ENCODE assay signal across 8 cellular contexts in genomic region chr5:146878471-146879172, GRCh38. TPM values are rescaled to one million over a fixed set of nuclear protein-coding genes. Genes with fewer than 3 reads are reported as not detected.
DNase-seq lines count a peak whose midpoint lies in the region; ATAC-seq and TF ChIP-seq lines count a peak whose summit lies in the region.

PPP2R2B (minus strand) TSS chr5:146878757.

- ATAC-seq in GM18502 (IDR thresholded peaks at IDR 0.05; ENCODE audit: poor library complexity, unreplicated experiment): peak; percentile 55
- peak; percentile 66 to 73 (median 70) for ATAC-seq in right lobe of liver
- ATAC-seq in HG02970 (IDR thresholded peaks at IDR 0.05; ENCODE audit: low FRiP score, unreplicated experiment): no peak

- H3K27ac Mint-ChIP-seq in dendritic cell treated with granulocyte-macrophage colony-stimulating factor and Interleukin-4, amounts not matched to agents 40 ng/mL and 50 ng/mL, for 4 days: no peak within 1 kb of the TSS

- H3K36me3 ChIP-seq in right lobe of liver: no peaks in the 10 kb centered on the region

- no peaks in the 10 kb centered on the region for H3K9me3 Mint-ChIP-seq in dendritic cell treated with granulocyte-macrophage colony-stimulating factor and Interleukin-4, amounts not matched to agents 40 ng/mL and 50 ng/mL, for 4 days

- intact Hi-C loops in dendritic cell treated with granulocyte-macrophage colony-stimulating factor and Interleukin-4, amounts not matched to agents 40 ng/mL and 50 ng/mL, for 4 days (cut with micrococcal nuclease): no loop called here
- intact Hi-C loops in right lobe of liver (cut with DNase I): no loop called here

- H3K4me1 Mint-ChIP-seq in dendritic cell treated with granulocyte-macrophage colony-stimulating factor and Interleukin-4, amounts not matched to agents 40 ng/mL and 50 ng/mL, for 4 days (ENCODE audit: low read depth): peaks cover 35% of the 10 kb centered on the region

- peaks cover 52% of the 10 kb centered on the region for H3K27me3 Mint-ChIP-seq in dendritic cell treated with granulocyte-macrophage colony-stimulating factor and Interleukin-4, amounts not matched to agents 40 ng/mL and 50 ng/mL, for 4 days

- no peak within 1 kb of the TSS for H3K27ac ChIP-seq in right lobe of liver

- peak within 1 kb of the TSS; percentile 25 to 48 (median 40) for H3K4me3 ChIP-seq in right lobe of liver

- TF ChIP-seq CTCF in right lobe of liver (IDR thresholded peaks at IDR 0.05): no peak

- DNase-seq in MV-4-11 (lab: John Stamatoyannopoulos, UW) (peak; percentile 14), right lobe of liver (peak in 2 of 3 donors; percentile 42 to 58), Kasumi-1 (lab: John Stamatoyannopoulos, UW) (no peak)
- peak; percentile 50 for DNase-seq in activated CD4-positive, alpha-beta T cell treated with anti-CD3 and anti-CD28 coated beads for 48 hours
- DNase-seq in stimulated activated CD4-positive, alpha-beta T cell treated with anti-CD3 and anti-CD28 coated beads, Interleukin-4, amount 100 ng/mL, for 48 hours (ENCODE audit: low read depth in 2 of 2): peak; percentile 12 to 46

- peaks cover 0 to 19% (median 2%) of the 10 kb centered on the region in 4 donors for H3K4me1 ChIP-seq in right lobe of liver

- H3K27me3 ChIP-seq in right lobe of liver: peaks cover 0 to 8% of the 10 kb centered on the region in 2 donors

- 6% methylated on average over 10 of the region's 41 CpGs for WGBS in right lobe of liver (ENCODE audit: insufficient coverage, low coverage, low lambda C conversion rate, missing lambda C conversion rate)

- no peaks in the 10 kb centered on the region for H3K9me3 ChIP-seq in right lobe of liver

- H3K4me3 Mint-ChIP-seq in dendritic cell treated with granulocyte-macrophage colony-stimulating factor and Interleukin-4, amounts not matched to agents 40 ng/mL and 50 ng/mL, for 4 days: peak within 1 kb of the TSS; percentile 72

- H3K36me3 Mint-ChIP-seq in dendritic cell treated with granulocyte-macrophage colony-stimulating factor and Interleukin-4, amounts not matched to agents 40 ng/mL and 50 ng/mL, for 4 days (ENCODE audit: low read depth): no peaks in the 10 kb centered on the region

- no peak for TF ChIP-seq POLR2A in right lobe of liver (IDR thresholded peaks at IDR 0.05)

RNA-seq across cellular contexts. Expression of gene PPP2R2B, which starts in this region (rescaled TPM):
- total RNA-seq in right lobe of liver: under 1 TPM; 0.15 to 0.77 (median 0.27) TPM

Comparison
In these comparisons a context has a peak if more than half of its experiments do, and no peak if none do; other contexts are left out.
1. Peak in DNase-seq, ATAC-seq and H3K4me3 ChIP-seq in right lobe of liver; RNA of the gene not detected or under 1 TPM.
2. DNase-seq: peak in MV-4-11 (single experiment), activated CD4-positive, alpha-beta T cell treated with anti-CD3 and anti-CD28 coated beads for 48 hours (single experiment) and stimulated activated CD4-positive, alpha-beta T cell treated with anti-CD3 and anti-CD28 coated beads, Interleukin-4, amount 100 ng/mL, for 48 hours (2 of 2); none in Kasumi-1 (0 of 2).